ENCODE assay signal across 1 cellular context in the genomic region with DNA sequence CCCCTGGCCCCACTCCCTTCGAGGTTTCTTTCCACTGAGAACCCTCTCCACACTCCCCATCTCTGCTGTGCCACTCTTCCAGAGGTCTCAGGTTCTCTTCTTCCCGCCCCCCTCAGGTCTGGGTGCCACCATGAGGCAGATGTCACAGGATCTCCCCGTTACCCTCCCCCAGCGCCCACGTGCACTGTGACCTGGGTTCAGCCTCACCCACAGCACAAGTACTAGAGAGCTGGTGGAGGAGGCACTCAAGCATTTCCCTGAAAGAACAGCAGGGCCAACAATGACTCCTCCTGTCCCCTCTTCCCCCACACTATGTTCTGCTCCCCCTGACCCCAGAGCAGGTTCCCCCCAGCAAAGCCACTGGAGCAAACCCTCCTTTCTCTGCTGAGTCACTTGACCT.
TF ChIP-seq lines count a peak whose summit lies in the region.

No MANE protein-coding gene starts in this region.

TF ChIP-seq in GM23338, 12 proteins besides CTCF, POLR2A, EP300 and RAD21 (continued from another document):
- TF ChIP-seq, protein P1, sequence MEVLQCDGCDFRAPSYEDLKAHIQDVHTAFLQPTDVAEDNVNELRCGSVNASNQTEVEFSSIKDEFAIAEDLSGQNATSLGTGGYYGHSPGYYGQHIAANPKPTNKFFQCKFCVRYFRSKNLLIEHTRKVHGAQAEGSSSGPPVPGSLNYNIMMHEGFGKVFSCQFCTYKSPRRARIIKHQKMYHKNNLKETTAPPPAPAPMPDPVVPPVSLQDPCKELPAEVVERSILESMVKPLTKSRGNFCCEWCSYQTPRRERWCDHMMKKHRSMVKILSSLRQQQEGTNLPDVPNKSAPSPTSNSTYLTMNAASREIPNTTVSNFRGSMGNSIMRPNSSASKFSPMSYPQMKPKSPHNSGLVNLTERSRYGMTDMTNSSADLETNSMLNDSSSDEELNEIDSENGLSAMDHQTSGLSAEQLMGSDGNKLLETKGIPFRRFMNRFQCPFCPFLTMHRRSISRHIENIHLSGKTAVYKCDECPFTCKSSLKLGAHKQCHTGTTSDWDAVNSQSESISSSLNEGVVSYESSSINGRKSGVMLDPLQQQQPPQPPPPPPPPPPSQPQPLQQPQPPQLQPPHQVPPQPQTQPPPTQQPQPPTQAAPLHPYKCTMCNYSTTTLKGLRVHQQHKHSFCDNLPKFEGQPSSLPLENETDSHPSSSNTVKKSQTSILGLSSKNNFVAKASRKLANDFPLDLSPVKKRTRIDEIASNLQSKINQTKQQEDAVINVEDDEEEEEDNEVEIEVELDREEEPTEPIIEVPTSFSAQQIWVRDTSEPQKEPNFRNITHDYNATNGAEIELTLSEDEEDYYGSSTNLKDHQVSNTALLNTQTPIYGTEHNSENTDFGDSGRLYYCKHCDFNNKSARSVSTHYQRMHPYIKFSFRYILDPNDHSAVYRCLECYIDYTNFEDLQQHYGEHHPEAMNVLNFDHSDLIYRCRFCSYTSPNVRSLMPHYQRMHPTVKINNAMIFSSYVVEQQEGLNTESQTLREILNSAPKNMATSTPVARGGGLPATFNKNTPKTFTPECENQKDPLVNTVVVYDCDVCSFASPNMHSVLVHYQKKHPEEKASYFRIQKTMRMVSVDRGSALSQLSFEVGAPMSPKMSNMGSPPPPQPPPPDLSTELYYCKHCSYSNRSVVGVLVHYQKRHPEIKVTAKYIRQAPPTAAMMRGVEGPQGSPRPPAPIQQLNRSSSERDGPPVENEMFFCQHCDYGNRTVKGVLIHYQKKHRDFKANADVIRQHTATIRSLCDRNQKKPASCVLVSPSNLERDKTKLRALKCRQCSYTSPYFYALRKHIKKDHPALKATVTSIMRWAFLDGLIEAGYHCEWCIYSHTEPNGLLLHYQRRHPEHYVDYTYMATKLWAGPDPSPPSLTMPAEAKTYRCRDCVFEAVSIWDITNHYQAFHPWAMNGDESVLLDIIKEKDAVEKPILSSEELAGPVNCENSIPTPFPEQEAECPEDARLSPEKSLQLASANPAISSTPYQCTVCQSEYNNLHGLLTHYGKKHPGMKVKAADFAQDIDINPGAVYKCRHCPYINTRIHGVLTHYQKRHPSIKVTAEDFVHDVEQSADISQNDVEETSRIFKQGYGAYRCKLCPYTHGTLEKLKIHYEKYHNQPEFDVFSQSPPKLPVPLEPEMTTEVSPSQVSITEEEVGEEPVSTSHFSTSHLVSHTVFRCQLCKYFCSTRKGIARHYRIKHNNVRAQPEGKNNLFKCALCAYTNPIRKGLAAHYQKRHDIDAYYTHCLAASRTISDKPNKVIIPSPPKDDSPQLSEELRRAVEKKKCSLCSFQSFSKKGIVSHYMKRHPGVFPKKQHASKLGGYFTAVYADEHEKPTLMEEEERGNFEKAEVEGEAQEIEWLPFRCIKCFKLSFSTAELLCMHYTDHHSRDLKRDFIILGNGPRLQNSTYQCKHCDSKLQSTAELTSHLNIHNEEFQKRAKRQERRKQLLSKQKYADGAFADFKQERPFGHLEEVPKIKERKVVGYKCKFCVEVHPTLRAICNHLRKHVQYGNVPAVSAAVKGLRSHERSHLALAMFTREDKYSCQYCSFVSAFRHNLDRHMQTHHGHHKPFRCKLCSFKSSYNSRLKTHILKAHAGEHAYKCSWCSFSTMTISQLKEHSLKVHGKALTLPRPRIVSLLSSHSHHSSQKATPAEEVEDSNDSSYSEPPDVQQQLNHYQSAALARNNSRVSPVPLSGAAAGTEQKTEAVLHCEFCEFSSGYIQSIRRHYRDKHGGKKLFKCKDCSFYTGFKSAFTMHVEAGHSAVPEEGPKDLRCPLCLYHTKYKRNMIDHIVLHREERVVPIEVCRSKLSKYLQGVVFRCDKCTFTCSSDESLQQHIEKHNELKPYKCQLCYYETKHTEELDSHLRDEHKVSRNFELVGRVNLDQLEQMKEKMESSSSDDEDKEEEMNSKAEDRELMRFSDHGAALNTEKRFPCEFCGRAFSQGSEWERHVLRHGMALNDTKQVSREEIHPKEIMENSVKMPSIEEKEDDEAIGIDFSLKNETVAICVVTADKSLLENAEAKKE (CRISPR knock-in tag; IDR thresholded peaks at IDR 0.05), result no peak
- TF ChIP-seq JUNB (IDR thresholded peaks at IDR 0.05; ENCODE audit: unreplicated experiment) (no peak), EZH2phosphoT487 (IDR thresholded peaks at IDR 0.05; ENCODE audit: unreplicated experiment) (no peak), NANOG (IDR thresholded peaks at IDR 0.05; ENCODE audit: borderline replicate concordance) (no peak), ZNF331 (CRISPR knock-in tag; IDR thresholded peaks at IDR 0.05; ENCODE audit: low read depth) (no peak), ZNF114 (CRISPR knock-in tag; IDR thresholded peaks at IDR 0.05) (no peak), STAT1 (IDR thresholded peaks at IDR 0.05; ENCODE audit: unreplicated experiment) (no peak), EZH2 (IDR thresholded peaks at IDR 0.05; ENCODE audit: low read depth, unreplicated experiment) (no peak), POLR2AphosphoS5 (IDR thresholded peaks at IDR 0.05; ENCODE audit: low read depth) (no peak)
- TF ChIP-seq, protein P2, sequence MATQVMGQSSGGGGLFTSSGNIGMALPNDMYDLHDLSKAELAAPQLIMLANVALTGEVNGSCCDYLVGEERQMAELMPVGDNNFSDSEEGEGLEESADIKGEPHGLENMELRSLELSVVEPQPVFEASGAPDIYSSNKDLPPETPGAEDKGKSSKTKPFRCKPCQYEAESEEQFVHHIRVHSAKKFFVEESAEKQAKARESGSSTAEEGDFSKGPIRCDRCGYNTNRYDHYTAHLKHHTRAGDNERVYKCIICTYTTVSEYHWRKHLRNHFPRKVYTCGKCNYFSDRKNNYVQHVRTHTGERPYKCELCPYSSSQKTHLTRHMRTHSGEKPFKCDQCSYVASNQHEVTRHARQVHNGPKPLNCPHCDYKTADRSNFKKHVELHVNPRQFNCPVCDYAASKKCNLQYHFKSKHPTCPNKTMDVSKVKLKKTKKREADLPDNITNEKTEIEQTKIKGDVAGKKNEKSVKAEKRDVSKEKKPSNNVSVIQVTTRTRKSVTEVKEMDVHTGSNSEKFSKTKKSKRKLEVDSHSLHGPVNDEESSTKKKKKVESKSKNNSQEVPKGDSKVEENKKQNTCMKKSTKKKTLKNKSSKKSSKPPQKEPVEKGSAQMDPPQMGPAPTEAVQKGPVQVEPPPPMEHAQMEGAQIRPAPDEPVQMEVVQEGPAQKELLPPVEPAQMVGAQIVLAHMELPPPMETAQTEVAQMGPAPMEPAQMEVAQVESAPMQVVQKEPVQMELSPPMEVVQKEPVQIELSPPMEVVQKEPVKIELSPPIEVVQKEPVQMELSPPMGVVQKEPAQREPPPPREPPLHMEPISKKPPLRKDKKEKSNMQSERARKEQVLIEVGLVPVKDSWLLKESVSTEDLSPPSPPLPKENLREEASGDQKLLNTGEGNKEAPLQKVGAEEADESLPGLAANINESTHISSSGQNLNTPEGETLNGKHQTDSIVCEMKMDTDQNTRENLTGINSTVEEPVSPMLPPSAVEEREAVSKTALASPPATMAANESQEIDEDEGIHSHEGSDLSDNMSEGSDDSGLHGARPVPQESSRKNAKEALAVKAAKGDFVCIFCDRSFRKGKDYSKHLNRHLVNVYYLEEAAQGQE (IDR thresholded peaks at IDR 0.05; ENCODE audit: unreplicated experiment), result no peak
- TF ChIP-seq, protein P3, sequence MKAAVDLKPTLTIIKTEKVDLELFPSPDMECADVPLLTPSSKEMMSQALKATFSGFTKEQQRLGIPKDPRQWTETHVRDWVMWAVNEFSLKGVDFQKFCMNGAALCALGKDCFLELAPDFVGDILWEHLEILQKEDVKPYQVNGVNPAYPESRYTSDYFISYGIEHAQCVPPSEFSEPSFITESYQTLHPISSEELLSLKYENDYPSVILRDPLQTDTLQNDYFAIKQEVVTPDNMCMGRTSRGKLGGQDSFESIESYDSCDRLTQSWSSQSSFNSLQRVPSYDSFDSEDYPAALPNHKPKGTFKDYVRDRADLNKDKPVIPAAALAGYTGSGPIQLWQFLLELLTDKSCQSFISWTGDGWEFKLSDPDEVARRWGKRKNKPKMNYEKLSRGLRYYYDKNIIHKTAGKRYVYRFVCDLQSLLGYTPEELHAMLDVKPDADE (IDR thresholded peaks at IDR 0.05), result no peak
